13 cellular contexts compared by ENCODE assay signal in the genomic region with DNA sequence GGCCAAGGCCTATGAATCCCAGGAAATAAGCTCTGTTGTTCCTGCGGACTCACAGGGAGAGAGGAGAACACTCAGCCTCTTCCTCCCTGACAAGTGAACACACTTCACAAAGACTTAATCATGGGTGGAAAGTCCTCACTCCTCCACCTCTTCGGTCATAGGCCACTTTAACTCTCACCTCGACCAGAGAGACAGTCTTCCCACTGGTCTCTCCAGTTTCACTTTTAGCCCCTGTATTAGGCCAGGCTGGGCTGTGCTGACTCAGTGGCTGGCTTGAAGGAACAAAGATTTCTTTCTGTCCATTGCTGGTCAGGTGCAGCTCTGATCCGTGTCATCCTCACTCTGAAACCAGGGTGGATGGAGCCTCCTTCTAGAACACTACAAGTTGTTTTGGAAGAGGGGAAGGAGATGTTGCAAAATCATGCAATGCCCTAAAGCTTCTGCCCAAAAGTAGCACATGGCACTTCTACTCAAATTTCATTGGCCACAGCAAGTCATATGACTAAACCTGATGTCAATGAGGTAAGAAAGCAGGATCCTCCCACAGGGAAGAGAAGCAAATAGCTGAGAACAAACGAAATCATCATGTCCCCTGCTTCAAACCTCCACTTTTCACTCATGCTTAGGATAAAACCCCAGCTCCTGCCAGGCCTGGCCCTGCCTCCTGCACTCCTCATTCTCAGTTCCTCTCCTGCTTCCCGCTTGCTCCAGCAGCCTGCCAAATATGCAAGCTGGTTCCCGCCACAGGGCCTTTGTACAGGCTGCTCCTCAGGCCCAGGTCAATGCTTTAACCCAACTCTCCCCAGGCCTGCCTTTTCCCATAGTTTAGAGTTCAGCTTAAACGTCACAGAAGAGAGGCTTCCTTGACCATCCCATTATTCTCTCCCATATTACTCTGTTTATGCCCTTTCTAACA.
DNase-seq lines count a peak whose midpoint lies in the region; ATAC-seq, FAIRE-seq and TF ChIP-seq lines count a peak whose summit lies in the region.
"Had no signal": no experiment of that assay in that cellular context is flagged by ENCODE, and none has a peak within 500 bp of the region (broad histone marks: within the 10 kb centered on the region; RNA-seq: fewer than 3 reads in every experiment).

No MANE protein-coding gene starts in this region.

- no peak for TF ChIP-seq RAD21 in A549 (conservative IDR thresholded peaks at IDR 0.05 in 1 of 2, IDR thresholded peaks at IDR 0.05 in 1 of 2)

- H3K4me3 ChIP-seq in A549 (no peak overlapping the region), fibroblast of pulmonary artery (replicated peaks; ENCODE audit: low read depth, low read length) (no peak overlapping the region), neuronal stem cell (ENCODE audit: low read length in 2 of 2) (no peak overlapping the region), BE2C (ENCODE audit: low read depth, low read length) (no peak overlapping the region), uterus (no peak overlapping the region)
- H3K4me3 ChIP-seq: BLaER1, HAP-1, thyroid gland had no signal

- WGBS in A549 (ENCODE audit: missing lambda C conversion rate) = 67% methylated on average over 8 of the region's 8 CpGs
- WGBS in H9 (ENCODE audit: extremely low coverage, insufficient read length, low lambda C conversion rate) = no CpG with 5 or more reads among the region's 8 CpGs
- WGBS in neuronal stem cell (ENCODE audit: extremely low coverage in 2 of 2, insufficient read length in 2 of 2, insufficient replicate concordance in 1 of 2), 2 donors = no CpG with 5 or more reads among the region's 8 CpGs

- intact Hi-C loops in uterus (cut with DNase I; ENCODE audit: low total_unique reads) = no loop called here

- DNase-seq in A549 (ENCODE audit: low read depth in 1 of 2, low spot score in 1 of 2) (peak in 1 of 2 experiments; percentile 14), H9 (no peak), OCI-M1 (lab: John Stamatoyannopoulos, UW) (peak; percentile 72), fibroblast of pulmonary artery (ENCODE audit: low read depth) (peak; percentile 29), neuronal stem cell (ENCODE audit: low spot score) (no peak), BE2C (no peak), uterus (no peak)
- DNase-seq: activated T-cell treated with anti-CD3 and anti-CD28 coated beads for 4 hours, thyroid gland had no signal

- H3K36me3 ChIP-seq in neuronal stem cell (replicated peaks in 1 of 2; ENCODE audit: control insufficient read depth in 2 of 2, insufficient read depth in 2 of 2, low read length in 2 of 2) = no peaks in the 10 kb centered on the region
- H3K36me3 ChIP-seq in BE2C = no peaks in the 10 kb centered on the region
- no peaks in the 10 kb centered on the region for H3K36me3 ChIP-seq in uterus
- H3K36me3 ChIP-seq: BLaER1, HAP-1, thyroid gland had no signal

- H3K27ac ChIP-seq in A549 = no peak overlapping the region
- H3K27ac ChIP-seq in H9 (ENCODE audit: insufficient read length, low read depth, low read length) = no peak overlapping the region
- H3K27ac ChIP-seq in neuronal stem cell (replicated peaks; ENCODE audit: low read length) = no peak overlapping the region
- no peak overlapping the region for H3K27ac ChIP-seq in uterus
- H3K27ac ChIP-seq: BLaER1, thyroid gland had no signal

- H2BK12ac ChIP-seq in H9 (ENCODE audit: insufficient read length, low read depth, low read length) (no peak overlapping the region), neuronal stem cell (ENCODE audit: low read length) (no peak overlapping the region)

- H3K23me2 ChIP-seq in H9 (ENCODE audit: insufficient read length, low read depth, low read length, poor library complexity, severe bottlenecking) = no peaks in the 10 kb centered on the region

- TF ChIP-seq CTCF in A549 (IDR thresholded peaks at IDR 0.05) = no peak
- TF ChIP-seq CTCF in H9 (conservative IDR thresholded peaks at IDR 0.05) = no peak
- no peak for TF ChIP-seq CTCF in fibroblast of pulmonary artery (IDR thresholded peaks at IDR 0.05; ENCODE audit: low read length, missing control alignments)
- TF ChIP-seq CTCF in BE2C (IDR thresholded peaks at IDR 0.05; ENCODE audit: low read depth, low read length) = no peak
- no peak for TF ChIP-seq CTCF in uterus (IDR thresholded peaks at IDR 0.05)

- H3K56ac ChIP-seq in H9 (ENCODE audit: insufficient read length, low read depth, low read length) = no peak overlapping the region

- H3K18ac ChIP-seq in H9 (ENCODE audit: insufficient read length, low read depth, low read length) (no peak overlapping the region), neuronal stem cell (ENCODE audit: low read length) (no peak overlapping the region)

- H3K4me3 Mint-ChIP-seq in H9 = no peak overlapping the region
- H3K4me3 Mint-ChIP-seq: mesothelial cell of epicardium had no signal

- H3K79me1 ChIP-seq in H9 (ENCODE audit: insufficient read depth, low read depth, low read length, poor library complexity, severe bottlenecking) (no peaks in the 10 kb centered on the region), neuronal stem cell (ENCODE audit: low read depth, low read length) (no peaks in the 10 kb centered on the region)

- CTCF ChIA-PET in A549 (lab: Yijun Ruan, JAX) = interaction anchor here (0.7 to 2.8 kb wide), 3 partner anchors 21 to 124 kb away, joined by 3 to 10 read pairs (median 5); no protein-coding TSS in a partner anchor

- FAIRE-seq in A549 (lab: Jason Lieb, UNC) = no peak

- H4K5ac ChIP-seq in H9 (ENCODE audit: insufficient read length, low read depth, low read length) = no peak overlapping the region

- H3K9me3 Mint-ChIP-seq in H9 = peaks cover 8 to 11% of the 10 kb centered on the region in 2 experiments

- no peak overlapping the region for H3K14ac ChIP-seq in H9 (ENCODE audit: insufficient read depth, low read length)
- H3K14ac ChIP-seq in neuronal stem cell (ENCODE audit: low read length) = no peak overlapping the region

- H3K9me3 ChIP-seq in A549 (no peaks in the 10 kb centered on the region), H9 (ENCODE audit: control insufficient read depth, low read depth, low read length) (no peaks in the 10 kb centered on the region), neuronal stem cell (replicated peaks in 1 of 2; ENCODE audit: control insufficient read depth in 2 of 2, insufficient read depth in 1 of 2, low read depth in 1 of 2, low read length in 2 of 2) (peaks cover 0 to 3% of the 10 kb centered on the region in 2 donors), BE2C (no peaks in the 10 kb centered on the region), uterus (no peaks in the 10 kb centered on the region)
- H3K9me3 ChIP-seq: thyroid gland had no signal

- no peak overlapping the region for H3T11ph ChIP-seq in H9 (ENCODE audit: low read length)

- H3K4ac ChIP-seq in H9 (ENCODE audit: low read depth, low read length) (no peak overlapping the region), neuronal stem cell (ENCODE audit: low read length) (no peak overlapping the region)

- H3K27ac Mint-ChIP-seq in H9 = no peak overlapping the region
- H3K27ac Mint-ChIP-seq: mesothelial cell of epicardium had no signal

- peaks cover 0 to 5% of the 10 kb centered on the region in 2 experiments; a peak in 2 of 4 replicates for H3K4me1 Mint-ChIP-seq in H9
- H3K4me1 Mint-ChIP-seq: mesothelial cell of epicardium had no signal

- H3K23ac ChIP-seq in H9 (ENCODE audit: insufficient read length, low read depth, low read length) = no peak overlapping the region
- H3K23ac ChIP-seq in neuronal stem cell (ENCODE audit: low read depth, low read length, poor library complexity) = no peak overlapping the region

- TF ChIP-seq POLR2A in A549 (IDR thresholded peaks at IDR 0.05; ENCODE audit: low read length) (no peak), uterus (IDR thresholded peaks at IDR 0.05) (no peak)

- H3K27me3 ChIP-seq in H9 (ENCODE audit: insufficient read depth, low read length) = no peaks in the 10 kb centered on the region
- H3K27me3 ChIP-seq in neuronal stem cell (ENCODE audit: control insufficient read depth in 3 of 3, insufficient read depth in 3 of 3, low read depth in 1 of 3, low read length in 3 of 3) = peaks cover 0 to 8% (median 0%) of the 10 kb centered on the region in 3 experiments
- no peaks in the 10 kb centered on the region for H3K27me3 ChIP-seq in BE2C
- no peaks in the 10 kb centered on the region for H3K27me3 ChIP-seq in uterus
- H3K27me3 ChIP-seq: BLaER1, thyroid gland had no signal

- no peak overlapping the region for H2BK15ac ChIP-seq in H9 (ENCODE audit: low read depth, low read length)
- H2BK15ac ChIP-seq in neuronal stem cell (ENCODE audit: low read length) = no peak overlapping the region

- H3K79me2 ChIP-seq in H9 (ENCODE audit: insufficient read depth, low read length) = no peaks in the 10 kb centered on the region

- H2BK5ac ChIP-seq in H9 (ENCODE audit: insufficient read length, low read length) (no peak overlapping the region), neuronal stem cell (ENCODE audit: low read length) (no peak overlapping the region)

- H3K4me1 ChIP-seq in A549 (no peaks in the 10 kb centered on the region), H9 (ENCODE audit: insufficient read depth, low read length) (no peaks in the 10 kb centered on the region), neuronal stem cell (ENCODE audit: control insufficient read depth in 2 of 2, insufficient read depth in 1 of 2, low read depth in 1 of 2, low read length in 2 of 2) (no peaks in the 10 kb centered on the region), BE2C (no peaks in the 10 kb centered on the region), uterus (no peaks in the 10 kb centered on the region)
- H3K4me1 ChIP-seq: BLaER1, HAP-1, thyroid gland had no signal

- H3K9ac ChIP-seq in H9 (ENCODE audit: extremely low read depth, insufficient read length, low read length) (no peak overlapping the region), neuronal stem cell (ENCODE audit: low read depth, low read length, poor library complexity) (no peak overlapping the region)
- H3K9ac ChIP-seq: BLaER1 had no signal

- no peak for ATAC-seq in A549
- no peak for ATAC-seq in GM21529 (IDR thresholded peaks at IDR 0.05; ENCODE audit: unreplicated experiment)

- H3K4me2 ChIP-seq in A549 = no peak overlapping the region
- no peak overlapping the region for H3K4me2 ChIP-seq in H9 (ENCODE audit: insufficient read depth, insufficient read length, low read length)
- no peak overlapping the region for H3K4me2 ChIP-seq in neuronal stem cell (ENCODE audit: insufficient read depth, low read length, poor library complexity, severe bottlenecking)
- H3K4me2 ChIP-seq: BLaER1 had no signal

- no peak for TF ChIP-seq EP300 in A549 (IDR thresholded peaks at IDR 0.05)

- H3K36me3 Mint-ChIP-seq in H9 (ENCODE audit: insufficient read depth in 1 of 3, low read depth in 3 of 3) = peaks cover 0 to 2% (median 0%) of the 10 kb centered on the region in 3 experiments; a peak in 2 of 7 replicates
- H3K36me3 Mint-ChIP-seq: mesothelial cell of epicardium had no signal

- H4K8ac ChIP-seq in H9 (replicated peaks; ENCODE audit: insufficient read length, low read depth, low read length) (peak overlapping the region; percentile 52), neuronal stem cell (ENCODE audit: low read depth, low read length) (no peak overlapping the region)

- H4K91ac ChIP-seq in H9 (ENCODE audit: insufficient read length, low read depth, low read length) (no peak overlapping the region), neuronal stem cell (ENCODE audit: low read depth, low read length, poor library complexity) (no peak overlapping the region)

- H2AK5ac ChIP-seq in H9 (ENCODE audit: insufficient read length, low read length) (no peak overlapping the region), neuronal stem cell (ENCODE audit: low read depth, low read length) (no peak overlapping the region)

- H2BK20ac ChIP-seq in H9 (ENCODE audit: low read depth, low read length, poor library complexity, severe bottlenecking) = no peak overlapping the region

- no peaks in the 10 kb centered on the region for H4K20me1 ChIP-seq in H9 (ENCODE audit: control insufficient read depth, insufficient read depth, insufficient read length)
- H4K20me1 ChIP-seq: BLaER1 had no signal

- POLR2A ChIA-PET in A549 (lab: Yijun Ruan, JAX) = interaction anchor here (0.6 kb wide), 1 partner anchor 11 kb away, joined by 3 read pairs; no protein-coding TSS in a partner anchor

- H2AFZ ChIP-seq in H9 (ENCODE audit: low read length) (no peak overlapping the region), neuronal stem cell (ENCODE audit: low read length) (no peak overlapping the region)

- no peak overlapping the region for H2BK120ac ChIP-seq in H9 (ENCODE audit: low read depth, low read length, poor library complexity, severe bottlenecking)
- H2BK120ac ChIP-seq in neuronal stem cell (ENCODE audit: low read depth, low read length) = no peak overlapping the region

- H3K27me3 Mint-ChIP-seq in H9 (ENCODE audit: low read depth) = peaks cover 13% of the 10 kb centered on the region

Comparison
In these comparisons a context has a peak if more than half of its experiments do, and no peak if none do; other contexts are left out.
1. DNase-seq: peak in OCI-M1 (single experiment) and fibroblast of pulmonary artery (single experiment); none in H9 (single experiment), neuronal stem cell (single experiment), BE2C (single experiment) and uterus (0 of 2).